Comparison of ENCODE assay signal across 8 cellular contexts in genomic region chr10:89391882-89392756, GRCh38. TPM values are rescaled to one million over a fixed set of nuclear protein-coding genes. Genes with fewer than 3 reads are reported as not detected.
DNase-seq lines count a peak whose midpoint lies in the region; ATAC-seq, FAIRE-seq and TF ChIP-seq lines count a peak whose summit lies in the region.

Gene IFIT1 (plus strand): TSS chr10:89392623. CDS start chr10:89392713, 90 bp downstream.

- H3K36me3 ChIP-seq in CD8-positive, alpha-beta T cell (ENCODE audit: insufficient read depth, low read length), result no peaks in the 10 kb centered on the region

- CTCF ChIA-PET in CD8-positive, alpha-beta T cell (lab: Charles Lee), result interaction anchor here (1.0 to 1.9 kb wide), 8 partner anchors 10 to 138 kb away, joined by 3 to 6 read pairs (median 4); partner anchors contain the start of genes IFIT2 and IFIT5
- CTCF ChIA-PET in activated naive CD4-positive, alpha-beta T cell treated with anti-CD3 and anti-CD28 coated beads, Interleukin-2, amount 10 ng/mL, durations not matched to agents 7 days and 5 days (lab: Charles Lee), result interaction anchor here (0.6 to 1.6 kb wide), 10 partner anchors 22 to 1516 kb away, joined by 3 to 6 read pairs (median 4); partner anchors contain the start of gene IFIT5

- POLR2A ChIA-PET in CD8-positive, alpha-beta T cell (lab: Charles Lee), result interaction anchor here (0.6 to 2.1 kb wide), 10 partner anchors 20 to 1529 kb away, joined by 3 to 15 read pairs (median 4); partner anchors contain the start of genes IFIT5 and LIPA

- no peaks in the 10 kb centered on the region for H3K27me3 Mint-ChIP-seq in CD8-positive, alpha-beta T cell (ENCODE audit: low read depth)
- no peaks in the 10 kb centered on the region for H3K27me3 Mint-ChIP-seq in activated naive CD4-positive, alpha-beta T cell treated with anti-CD3 and anti-CD28 coated beads, Interleukin-2, amount 10 ng/mL, durations not matched to agents 7 days and 5 days
- H3K27me3 Mint-ChIP-seq in neural crest cell (ENCODE audit: low read depth) (no peaks in the 10 kb centered on the region), glutamatergic neuron (ENCODE audit: unreplicated experiment) (no peaks in the 10 kb centered on the region)

- peak in 6 of 7 experiments; percentile 23 to 58 (median 46) for DNase-seq in CD8-positive, alpha-beta T cell
- DNase-seq in NOMO-1 treated with dmso at 0.1 percent for 144 hours (lab: John Stamatoyannopoulos, UW; ENCODE audit: unreplicated experiment), result peak; percentile 33
- DNase-seq in activated naive CD4-positive, alpha-beta T cell treated with anti-CD3 and anti-CD28 coated beads, Interleukin-2, amount 10 ng/mL, durations not matched to agents 7 days and 5 days, result peak; percentile 64
- DNase-seq in frontal cortex (ENCODE audit: low spot score in 2 of 2), result peak; percentile 39 to 51
- no peak for DNase-seq in neural crest cell (ENCODE audit: low read depth, low spot score)
- DNase-seq in glutamatergic neuron, result no peak

- H3K9me3 Mint-ChIP-seq in CD8-positive, alpha-beta T cell, result no peaks in the 10 kb centered on the region
- no peaks in the 10 kb centered on the region for H3K9me3 Mint-ChIP-seq in activated naive CD4-positive, alpha-beta T cell treated with anti-CD3 and anti-CD28 coated beads, Interleukin-2, amount 10 ng/mL, durations not matched to agents 7 days and 5 days
- H3K9me3 Mint-ChIP-seq in neural crest cell, result peaks cover 6% of the 10 kb centered on the region
- H3K9me3 Mint-ChIP-seq in glutamatergic neuron (ENCODE audit: unreplicated experiment), result no peaks in the 10 kb centered on the region

- intact Hi-C loops in CD8-positive, alpha-beta T cell (cut with DNase I, micrococcal nuclease), result loop anchor here (2.0 to 10.0 kb wide), 2 partner anchors 89 to 407 kb away; partner anchors contain the start of gene IFIT2 (in 1 of the 2)

- no peaks in the 10 kb centered on the region for H3K9me3 ChIP-seq in CD8-positive, alpha-beta T cell (ENCODE audit: low read length)

- no peak for FAIRE-seq in frontal cortex (lab: Jason Lieb, UNC)

- no peak for TF ChIP-seq CTCF in CD8-positive, alpha-beta T cell (IDR thresholded peaks at IDR 0.05)
- TF ChIP-seq CTCF in neural crest cell (conservative IDR thresholded peaks at IDR 0.05), result no peak
- TF ChIP-seq CTCF in glutamatergic neuron (IDR thresholded peaks at IDR 0.05; ENCODE audit: partially characterized antibody, unreplicated experiment), result no peak

- peaks cover 35% of the 10 kb centered on the region for H3K4me1 Mint-ChIP-seq in CD8-positive, alpha-beta T cell (ENCODE audit: low read depth)
- peaks cover 36% of the 10 kb centered on the region for H3K4me1 Mint-ChIP-seq in activated naive CD4-positive, alpha-beta T cell treated with anti-CD3 and anti-CD28 coated beads, Interleukin-2, amount 10 ng/mL, durations not matched to agents 7 days and 5 days
- H3K4me1 Mint-ChIP-seq in neural crest cell, result peaks cover 17% of the 10 kb centered on the region
- H3K4me1 Mint-ChIP-seq in glutamatergic neuron (ENCODE audit: low read depth, unreplicated experiment), result no peaks in the 10 kb centered on the region

- peak within 1 kb of the TSS; percentile 90 for H3K4me3 Mint-ChIP-seq in CD8-positive, alpha-beta T cell
- peak within 1 kb of the TSS; percentile 80 for H3K4me3 Mint-ChIP-seq in activated naive CD4-positive, alpha-beta T cell treated with anti-CD3 and anti-CD28 coated beads, Interleukin-2, amount 10 ng/mL, durations not matched to agents 7 days and 5 days
- H3K4me3 Mint-ChIP-seq in neural crest cell (peak within 1 kb of the TSS; percentile 89), glutamatergic neuron (ENCODE audit: unreplicated experiment) (no peak within 1 kb of the TSS)

- ATAC-seq in CD8-positive, alpha-beta T cell, result peak; percentile 93
- ATAC-seq in GM18868 (IDR thresholded peaks at IDR 0.05; ENCODE audit: unreplicated experiment), result peak; percentile 87
- ATAC-seq in HG03066 (IDR thresholded peaks at IDR 0.05; ENCODE audit: low read depth, unreplicated experiment), result peak; percentile 93

- H3K4me1 ChIP-seq in CD8-positive, alpha-beta T cell (ENCODE audit: insufficient read depth, low read length), result peaks cover 15% of the 10 kb centered on the region

- H3K4me3 ChIP-seq in CD8-positive, alpha-beta T cell (ENCODE audit: low read depth, low read length), result peak within 1 kb of the TSS; percentile 79

- H3K27ac Mint-ChIP-seq in CD8-positive, alpha-beta T cell, result peak within 1 kb of the TSS; percentile 88
- H3K27ac Mint-ChIP-seq in activated naive CD4-positive, alpha-beta T cell treated with anti-CD3 and anti-CD28 coated beads, Interleukin-2, amount 10 ng/mL, durations not matched to agents 7 days and 5 days, result peak within 1 kb of the TSS; percentile 94
- H3K27ac Mint-ChIP-seq in neural crest cell (ENCODE audit: unreplicated experiment) (peak within 1 kb of the TSS; percentile 74), glutamatergic neuron (ENCODE audit: unreplicated experiment) (no peak within 1 kb of the TSS)

- H3K27me3 ChIP-seq in CD8-positive, alpha-beta T cell (ENCODE audit: insufficient read depth, low read length), result no peaks in the 10 kb centered on the region

- H3K27ac ChIP-seq in CD8-positive, alpha-beta T cell (ENCODE audit: low read depth, low read length), result peak within 1 kb of the TSS; percentile 65

- H3K36me3 Mint-ChIP-seq in CD8-positive, alpha-beta T cell, result no peaks in the 10 kb centered on the region
- peaks cover 2% of the 10 kb centered on the region for H3K36me3 Mint-ChIP-seq in activated naive CD4-positive, alpha-beta T cell treated with anti-CD3 and anti-CD28 coated beads, Interleukin-2, amount 10 ng/mL, durations not matched to agents 7 days and 5 days
- H3K36me3 Mint-ChIP-seq in neural crest cell (ENCODE audit: low read depth) (peaks cover 2% of the 10 kb centered on the region), glutamatergic neuron (ENCODE audit: unreplicated experiment) (no peaks in the 10 kb centered on the region)

RNA-seq across cellular contexts. Expression of gene IFIT1, which starts in this region (rescaled TPM):
- 1 to 10 TPM; 1.9 to 2.5 TPM for total RNA-seq in CD8-positive, alpha-beta T cell
- total RNA-seq in frontal cortex, result 5.7 TPM
- 2.2 and 2.4 TPM in 2 replicates for total RNA-seq in neural crest cell
- total RNA-seq in glutamatergic neuron (ENCODE audit: unreplicated experiment), result not detected

Comparison
In these comparisons a context has a peak if more than half of its experiments do, and no peak if none do; other contexts are left out.
1. DNase-seq: peak in CD8-positive, alpha-beta T cell (6 of 7), NOMO-1 treated with dmso at 0.1 percent for 144 hours (single experiment), activated naive CD4-positive, alpha-beta T cell treated with anti-CD3 and anti-CD28 coated beads, Interleukin-2, amount 10 ng/mL, durations not matched to agents 7 days and 5 days (single experiment) and frontal cortex (2 of 2); none in neural crest cell (single experiment) and glutamatergic neuron (single experiment).
2. Peak in every context shown above with its lines, with median percentiles within 50 percentile points of each other: ATAC-seq.